In the genomic region with DNA sequence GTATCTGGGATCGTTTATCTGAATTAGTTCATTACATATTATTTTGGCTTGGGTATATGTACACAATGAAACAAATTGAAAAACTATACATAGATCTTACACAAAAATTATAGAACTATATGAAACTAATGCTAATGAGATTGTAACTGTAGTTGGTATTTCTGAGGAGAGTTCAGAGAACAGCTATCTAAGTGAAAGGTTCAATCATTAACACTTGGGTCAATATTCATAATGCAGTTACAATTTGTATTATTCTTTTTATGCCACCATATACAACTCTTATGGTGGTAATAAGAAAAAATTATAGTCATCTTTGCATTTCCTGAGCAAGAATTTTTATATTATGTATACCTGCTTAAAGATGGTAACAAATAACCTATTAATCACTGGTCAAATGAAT, we compare ENCODE assay signal across 27 cellular contexts.
"Had no signal": no experiment of that assay in that cellular context is flagged by ENCODE, and none has a peak within 500 bp of the region (broad histone marks: within the 10 kb centered on the region; RNA-seq: fewer than 3 reads in every experiment).

No MANE protein-coding gene starts in this region.

- ATAC-seq: stimulated activated effector memory CD8-positive, alpha-beta T cell treated with anti-CD3 and anti-CD28 coated beads, Interleukin-12 subunit alpha, Interleukin-12 subunit beta, amount 100 ng/mL, for 72 hours; stimulated activated memory B cell treated with anti-CD40 and anti-IgM and Interleukin-4, amounts not matched to agents 10 μg/mL and 1 μg/mL and 100 μg/mL, for 72 hours; stimulated activated naive B cell treated with anti-CD40 and anti-IgM and Interleukin-4, amounts not matched to agents 10 μg/mL and 1 μg/mL and 100 μg/mL, for 72 hours; stimulated activated naive CD8-positive, alpha-beta T cell treated with anti-CD3 and anti-CD28 coated beads, Interleukin-15, amount 100 ng/mL, for 72 hours; stimulated activated naive CD8-positive, alpha-beta T cell treated with anti-CD3 and anti-CD28 coated beads, Interleukin-15, Interleukin-2, amounts not matched to agents 100 U/mL and 50 U/mL, for 24 hours; upper lobe of right lung had no signal

- H3K27me3 ChIP-seq: stomach, suprapubic skin, testis, thyroid gland, tibial artery, tibial nerve, transverse colon, upper lobe of left lung, upper lobe of right lung, uterus, vagina had no signal

- H3K36me3 ChIP-seq: stomach, suprapubic skin, thoracic aorta, thyroid gland, tibial artery, tibial nerve, transverse colon, upper lobe of left lung, upper lobe of right lung, uterus, vagina had no signal

- H3K4me1 ChIP-seq: suprapubic skin, testis, thyroid gland, tibial artery, tibial nerve, transverse colon, upper lobe of left lung, upper lobe of right lung, uterus, vagina had no signal

- H3K4me3 ChIP-seq: stomach, suprapubic skin, testis, thoracic aorta, thyroid gland, tibial artery, tibial nerve, transverse colon, upper lobe of left lung, upper lobe of right lung, uterus, vagina had no signal

- DNase-seq: stimulated activated CD4-positive, alpha-beta T cell treated with anti-CD3 and anti-CD28 coated beads, Interleukin-2, amount 100 ng/mL, for 48 hours; stimulated activated CD4-positive, alpha-beta T cell treated with anti-CD3 and anti-CD28 coated beads, Interleukin-4, amount 100 ng/mL, for 1 hour; stimulated activated CD4-positive, alpha-beta T cell treated with anti-CD3 and anti-CD28 coated beads, Interleukin-4, amount 100 ng/mL, for 24 hours; stimulated activated CD4-positive, alpha-beta T cell treated with anti-CD3 and anti-CD28 coated beads, Interleukin-4, amount 100 ng/mL, for 4 hours; stimulated activated CD8-positive, alpha-beta memory T cell treated with anti-CD3 and anti-CD28 coated beads, Interleukin-4, amount 100 ng/mL, for 48 hours; stimulated activated naive B cell treated with anti-CD40 and anti-IgM and Interleukin-4, amounts not matched to agents 10 μg/mL and 1 μg/mL and 100 μg/mL, for 72 hours; stimulated activated naive CD4-positive, alpha-beta T cell; stimulated activated naive CD4-positive, alpha-beta T cell treated with Interleukin-2 at 50 U/mL for 16 hours; stimulated activated naive CD8-positive, alpha-beta T cell treated with anti-CD3 and anti-CD28 coated beads, Interleukin-15, amount 100 ng/mL, for 72 hours; stimulated activated naive CD8-positive, alpha-beta T cell treated with anti-CD3 and anti-CD28 coated beads, Interleukin-15, Interleukin-2, amounts not matched to agents 100 U/mL and 50 U/mL, for 24 hours; stomach; substantia nigra; testis; thyroid gland; tibial artery; transverse colon; trophoblast cell; upper lobe of left lung; upper lobe of right lung; uterus had no signal

- FAIRE-seq: urothelium cell line had no signal

- H3K27ac ChIP-seq: stomach, suprapubic skin, testis, thoracic aorta, thyroid gland, tibial artery, tibial nerve, transverse colon, upper lobe of left lung, upper lobe of right lung, uterus, vagina had no signal

- H3K9me3 ChIP-seq: stomach, suprapubic skin, testis, thoracic aorta, thyroid gland, tibial artery, tibial nerve, transverse colon, upper lobe of left lung, upper lobe of right lung, uterus, vagina had no signal
